Comparison of ENCODE assay signal across 10 cellular contexts in genomic region chr2:40488101-40488598, GRCh38. TPM values are rescaled to one million over a fixed set of nuclear protein-coding genes. Genes with fewer than 3 reads are reported as not detected.
A peak's percentile ranks its signal among the peaks of the same experiment; 100 is the strongest.
DNase-seq lines count a peak whose midpoint lies in the region; TF ChIP-seq lines count a peak whose summit lies in the region.
"Had no signal": no experiment of that assay in that cellular context is flagged by ENCODE, and none has a peak within 500 bp of the region (broad histone marks: within the 10 kb centered on the region; RNA-seq: fewer than 3 reads in every experiment).

No MANE protein-coding gene starts in this region.

- TF ChIP-seq CTCF in right atrium auricular region (IDR thresholded peaks at IDR 0.05) (peak; percentile 27 to 65), tibial nerve (IDR thresholded peaks at IDR 0.05) (peak; percentile 29 to 44 (median 40)), GM10266 (IDR thresholded peaks at IDR 0.05; ENCODE audit: control insufficient read depth, insufficient read depth, low read depth, missing control alignments) (no peak)

- H3K4me1 ChIP-seq in right atrium auricular region (peaks cover 0 to 28% of the 10 kb centered on the region in 2 donors), tibial nerve (peaks cover 0 to 20% (median 0%) of the 10 kb centered on the region in 4 donors)

- 27 to 35% methylated on average over 4 of the region's 4 CpGs for WGBS in tibial nerve, 2 donors

- no peak for TF ChIP-seq EP300 in tibial nerve (IDR thresholded peaks at IDR 0.05)

- H3K36me3 ChIP-seq in right atrium auricular region, result no peaks in the 10 kb centered on the region
- no peaks in the 10 kb centered on the region for H3K36me3 ChIP-seq in tibial nerve

- H3K27me3 ChIP-seq in right atrium auricular region (no peaks in the 10 kb centered on the region), tibial nerve (no peaks in the 10 kb centered on the region)

- H3K4me3 ChIP-seq in right atrium auricular region (peak overlapping the region; percentile 37 to 42), tibial nerve (no peak overlapping the region)

- no peak for TF ChIP-seq POLR2A in tibial nerve (IDR thresholded peaks at IDR 0.05)

- DNase-seq in NCI-H2081 (lab: John Stamatoyannopoulos, UW) (peak; percentile 24 to 36), NCI-H2081 treated with DMSO at 0.1 percent for 48 hours (lab: John Stamatoyannopoulos, UW) (no peak), SK-N-DZ (ENCODE audit: low spot score) (peak; percentile 38), right atrium auricular region (ENCODE audit: low spot score) (no peak), tibial nerve (ENCODE audit: low spot score in 2 of 2) (no peak), GM10266 (ENCODE audit: extremely low spot score) (no peak), ureter (ENCODE audit: low spot score) (no peak)
- DNase-seq in activated CD8-positive, alpha-beta memory T cell treated with anti-CD3 and anti-CD28 coated beads, Interleukin-2, amount 50 U/mL, for 4 hours, result no peak
- DNase-seq: CD4-positive, CD25-positive, alpha-beta regulatory T cell; NCI-H1105 treated with DMSO at 0.1 percent for 48 hours had no signal

- H3K9me3 ChIP-seq in right atrium auricular region (no peaks in the 10 kb centered on the region), tibial nerve (peaks cover 0 to 2% (median 0%) of the 10 kb centered on the region in 4 donors)

- H3K27ac ChIP-seq in right atrium auricular region, result peak overlapping the region; percentile 73 to 78
- H3K27ac ChIP-seq in tibial nerve, result peak overlapping the region in 1 of 4 donors; percentile 2

RNA-seq across cellular contexts. Expression of gene SLC8A1, which starts 36.3 kb away (rescaled TPM):
- 18.0 and 25.8 TPM in 2 replicates for polyA plus RNA-seq in SK-N-DZ (2014; cell fraction: cytosol; rRNA removed)
- 13.8 and 16.7 TPM in 2 replicates for polyA plus RNA-seq in SK-N-DZ (2014; cell fraction: nucleus; rRNA removed)
- total RNA-seq in right atrium auricular region (100 to 1,000 TPM; 493 to 738 TPM), tibial nerve (10 to 100 TPM in 1 of 4 donors, 1 to 10 TPM in 3; 8.1 to 22.9 (median 9.3) TPM), ureter (116 TPM)
- total RNA-seq: CD4-positive, CD25-positive, alpha-beta regulatory T cell had no signal

Comparison
In these comparisons a context has a peak if more than half of its experiments do, and no peak if none do; other contexts are left out.
1. DNase-seq: peak in NCI-H2081 (2 of 2) and SK-N-DZ (single experiment); none in NCI-H2081 treated with DMSO at 0.1 percent for 48 hours (single experiment), right atrium auricular region (single experiment), tibial nerve (0 of 2), activated CD8-positive, alpha-beta memory T cell treated with anti-CD3 and anti-CD28 coated beads, Interleukin-2, amount 50 U/mL, for 4 hours (single experiment), GM10266 (single experiment) and ureter (single experiment).
2. H3K4me3 ChIP-seq: peak in right atrium auricular region (2 of 2); none in tibial nerve (0 of 4).